In genomic region chr9:83280790-83281189, GRCh38 we compare ENCODE assay signal across 17 cellular contexts.
DNase-seq lines count a peak whose midpoint lies in the region; ATAC-seq, FAIRE-seq and TF ChIP-seq lines count a peak whose summit lies in the region.
"Had no signal": no experiment of that assay in that cellular context is flagged by ENCODE, and none has a peak within 500 bp of the region (broad histone marks: within the 10 kb centered on the region; RNA-seq: fewer than 3 reads in every experiment).

No MANE protein-coding gene starts in this region.

- dilution Hi-C loops in endothelial cell of umbilical vein (cut with MboI; ENCODE audit: extremely low pct_ligation_motif_present, low sequenced_read_pairs) = no loop called here

- H3K9me1 ChIP-seq in endothelial cell of umbilical vein (replicated peaks; ENCODE audit: control insufficient read depth, extremely low read depth, insufficient read depth, low read length) = no peaks in the 10 kb centered on the region

- no peak overlapping the region for H2AFZ ChIP-seq in endothelial cell of umbilical vein (ENCODE audit: low read depth, low read length)

- peaks cover 3% of the 10 kb centered on the region for H3K9me3 Mint-ChIP-seq in natural killer cell treated with Interleukin-12 subunit alpha and Interleukin-12 subunit beta and Interleukin-15 and Interleukin-18, amount 100 ng/mL, for 72 hours

- no peak for TF ChIP-seq CTCF in endothelial cell of umbilical vein (IDR thresholded peaks at IDR 0.05; ENCODE audit: extremely low read depth in 1 of 2, insufficient read depth in 1 of 2, low read depth in 1 of 2, low read length in 2 of 2)
- no peak for TF ChIP-seq CTCF in pancreas (IDR thresholded peaks at IDR 0.05)

- intact Hi-C loops in endothelial cell of umbilical vein (cut with micrococcal nuclease) = loop anchor here (1.0 to 2.0 kb wide), 4 partner anchors 9 to 60 kb away; no protein-coding TSS in a partner anchor
- intact Hi-C loops in pancreas (cut with DNase I) = no loop called here

- H3K4me3 Mint-ChIP-seq in natural killer cell treated with Interleukin-12 subunit alpha and Interleukin-12 subunit beta and Interleukin-15 and Interleukin-18, amount 100 ng/mL, for 72 hours = no peak overlapping the region
- H3K4me3 Mint-ChIP-seq: activated naive CD8-positive, alpha-beta T cell; activated T-cell treated with anti-CD3 and anti-CD28 coated beads, Interleukin-2, amount 50 U/mL, for 4 hours had no signal

- no peaks in the 10 kb centered on the region for H3K9me3 ChIP-seq in endothelial cell of umbilical vein (replicated peaks; ENCODE audit: control insufficient read depth, insufficient read depth, low read length)
- no peaks in the 10 kb centered on the region for H3K9me3 ChIP-seq in pancreas
- H3K9me3 ChIP-seq: neutrophil, suprapubic skin had no signal

- no peaks in the 10 kb centered on the region for H4K20me1 ChIP-seq in endothelial cell of umbilical vein (replicated peaks; ENCODE audit: control insufficient read depth, extremely low read depth, insufficient read depth, low read length)

- H3K9ac ChIP-seq in endothelial cell of umbilical vein (replicated peaks; ENCODE audit: extremely low read depth, insufficient read depth, low read length) = peak overlapping the region; percentile 49

- H3K27ac ChIP-seq in endothelial cell of umbilical vein (ENCODE audit: insufficient read depth, low read depth, low read length) (peak overlapping the region; percentile 77), pancreas (peak overlapping the region; percentile 13 to 70 (median 42))
- H3K27ac ChIP-seq: neutrophil had no signal

- H3K36me3 ChIP-seq in endothelial cell of umbilical vein (ENCODE audit: control insufficient read depth in 2 of 2, extremely low read depth in 1 of 2, insufficient read depth in 2 of 2, low read length in 2 of 2) (no peaks in the 10 kb centered on the region), pancreas (no peaks in the 10 kb centered on the region)
- H3K36me3 ChIP-seq: sigmoid colon, suprapubic skin had no signal

- H3K4me3 ChIP-seq in endothelial cell of umbilical vein (replicated peaks in 1 of 3; ENCODE audit: insufficient read depth in 1 of 3, low read depth in 1 of 3, low read length in 3 of 3) = peak overlapping the region in 1 of 3 experiments; percentile 14
- H3K4me3 ChIP-seq in pancreas = no peak overlapping the region
- H3K4me3 ChIP-seq: sigmoid colon, suprapubic skin had no signal

- WGBS in pancreas, 2 donors = 61 to 64% methylated on average over 2 of the region's 2 CpGs

- H3K79me2 ChIP-seq in endothelial cell of umbilical vein (ENCODE audit: control insufficient read depth, insufficient read depth, low read length) = no peaks in the 10 kb centered on the region

- POLR2A ChIA-PET in endothelial cell of umbilical vein (lab: Charles Lee) = no interaction called here

- TSS peak; percentile 62 for BruUV-seq in endothelial cell of umbilical vein (replicated peaks; lab: Mats Ljungman, UMichigan)

- H3K36me3 Mint-ChIP-seq in natural killer cell treated with Interleukin-12 subunit alpha and Interleukin-12 subunit beta and Interleukin-15 and Interleukin-18, amount 100 ng/mL, for 72 hours = no peaks in the 10 kb centered on the region

- H3K4me2 ChIP-seq in endothelial cell of umbilical vein (ENCODE audit: insufficient read depth, low read length) = peak overlapping the region; percentile 62

- peaks cover 0 to 11% of the 10 kb centered on the region in 2 donors for H3K27me3 Mint-ChIP-seq in natural killer cell treated with Interleukin-12 subunit alpha and Interleukin-12 subunit beta and Interleukin-15 and Interleukin-18, amount 100 ng/mL, for 72 hours
- H3K27me3 Mint-ChIP-seq: activated naive CD8-positive, alpha-beta T cell had no signal

- peak; percentile 17 for DNase-seq in DMS53 (lab: John Stamatoyannopoulos, UW)
- peak; percentile 62 for DNase-seq in NCI-H69 (lab: John Stamatoyannopoulos, UW)
- DNase-seq in endothelial cell of umbilical vein (ENCODE audit: low read depth, low spot score) = peak; percentile 28
- DNase-seq in pancreas = no peak
- no peak for DNase-seq in globus pallidus (ENCODE audit: low spot score)
- DNase-seq in NK-92 treated with Interleukin-12 subunit alpha and Interleukin-12 subunit beta, amount 100 ng/mL, for 24 hours (lab: John Stamatoyannopoulos, UW) = no peak
- DNase-seq in natural killer cell treated with Interleukin-12 subunit alpha and Interleukin-12 subunit beta and Interleukin-15 and Interleukin-18, amount 100 ng/mL, for 72 hours (ENCODE audit: low spot score) = no peak
- no peak for DNase-seq in activated naive CD4-positive, alpha-beta T cell (lab: John Stamatoyannopoulos, UW)
- DNase-seq: activated T-cell treated with anti-CD3 and anti-CD28 coated beads, Interleukin-2, amount 50 U/mL, for 4 hours; foreskin melanocyte; NCI-H1417 treated with DMSO at 0.1 percent for 48 hours; sigmoid colon; stimulated activated CD4-positive, alpha-beta T cell treated with anti-CD3 and anti-CD28 coated beads, Interleukin-4, amount 100 ng/mL, for 24 hours; stimulated activated CD8-positive, alpha-beta memory T cell treated with anti-CD3 and anti-CD28 coated beads, Interleukin-4, amount 100 ng/mL, for 48 hours had no signal

- ATAC-seq in pancreas = peak; percentile 49 to 75 (median 66)
- no peak for ATAC-seq in natural killer cell treated with Interleukin-12 subunit alpha and Interleukin-12 subunit beta and Interleukin-15 and Interleukin-18, amount 100 ng/mL, for 72 hours
- ATAC-seq: activated T-cell treated with anti-CD3 and anti-CD28 coated beads, Interleukin-2, amount 50 U/mL, for 4 hours had no signal

- CTCF ChIA-PET in endothelial cell of umbilical vein (lab: Charles Lee) = interaction anchor here (0.7 to 4.2 kb wide), 7 partner anchors 9 to 82 kb away, joined by 4 to 27 read pairs (median 7); no protein-coding TSS in a partner anchor

- H3K4me1 ChIP-seq in endothelial cell of umbilical vein (ENCODE audit: control insufficient read depth, extremely low read depth, insufficient read depth, low read length) = peaks cover 25% of the 10 kb centered on the region
- H3K4me1 ChIP-seq in pancreas = peaks cover 7 to 19% (median 14%) of the 10 kb centered on the region in 3 donors

- no peak for FAIRE-seq in endothelial cell of umbilical vein (lab: Jason Lieb, UNC)
- no peak for FAIRE-seq in pancreas (lab: Jason Lieb, UNC)

- no peaks in the 10 kb centered on the region for H3K27me3 ChIP-seq in endothelial cell of umbilical vein (ENCODE audit: control insufficient read depth in 2 of 2, insufficient read depth in 2 of 2, low read length in 2 of 2)
- no peaks in the 10 kb centered on the region for H3K27me3 ChIP-seq in pancreas
- H3K27me3 ChIP-seq: neutrophil, sigmoid colon, suprapubic skin had no signal

- H3K27ac Mint-ChIP-seq in natural killer cell treated with Interleukin-12 subunit alpha and Interleukin-12 subunit beta and Interleukin-15 and Interleukin-18, amount 100 ng/mL, for 72 hours = no peak overlapping the region
- H3K27ac Mint-ChIP-seq: activated naive CD8-positive, alpha-beta T cell had no signal

- peaks cover 8 to 9% of the 10 kb centered on the region in 2 donors for H3K4me1 Mint-ChIP-seq in natural killer cell treated with Interleukin-12 subunit alpha and Interleukin-12 subunit beta and Interleukin-15 and Interleukin-18, amount 100 ng/mL, for 72 hours (ENCODE audit: low read depth in 2 of 2)

- no peak for TF ChIP-seq POLR2A in endothelial cell of umbilical vein (IDR thresholded peaks at IDR 0.05; ENCODE audit: low read depth, low read length)

TF ChIP-seq in endothelial cell of umbilical vein, 7 proteins besides CTCF, POLR2A, EP300 and RAD21:
- TF ChIP-seq JUN (IDR thresholded peaks at IDR 0.05; ENCODE audit: borderline replicate concordance, insufficient read depth, insufficient read length, low read depth) (no peak), POLR2AphosphoS5 (IDR thresholded peaks at IDR 0.05; ENCODE audit: insufficient read depth, low read depth, low read length) (no peak), FOS (IDR thresholded peaks at IDR 0.05; ENCODE audit: borderline replicate concordance, insufficient read depth, low read length) (no peak), GATA2 (IDR thresholded peaks at IDR 0.05; ENCODE audit: insufficient read depth, insufficient read length, low read depth, low read length) (no peak), EZH2 (IDR thresholded peaks at IDR 0.05; ENCODE audit: borderline replicate concordance, low read depth, low read length, severe bottlenecking) (no peak), MAX (IDR thresholded peaks at IDR 0.05; ENCODE audit: insufficient read depth, insufficient read length) (no peak), MYC (IDR thresholded peaks at IDR 0.05; ENCODE audit: low read depth, low read length) (no peak)

Comparison
In these comparisons a context has a peak if more than half of its experiments do, and no peak if none do; other contexts are left out.
1. DNase-seq: peak in DMS53 (single experiment), NCI-H69 (single experiment) and endothelial cell of umbilical vein (single experiment); none in pancreas (0 of 6), globus pallidus (single experiment), NK-92 treated with Interleukin-12 subunit alpha and Interleukin-12 subunit beta, amount 100 ng/mL, for 24 hours (single experiment), natural killer cell treated with Interleukin-12 subunit alpha and Interleukin-12 subunit beta and Interleukin-15 and Interleukin-18, amount 100 ng/mL, for 72 hours (single experiment) and activated naive CD4-positive, alpha-beta T cell (0 of 4).
2. ATAC-seq: peak in pancreas (4 of 4); none in natural killer cell treated with Interleukin-12 subunit alpha and Interleukin-12 subunit beta and Interleukin-15 and Interleukin-18, amount 100 ng/mL, for 72 hours (0 of 2).